Comparison of ENCODE assay signal across 9 cellular contexts in genomic region chr4:128468485-128468989, GRCh38.
DNase-seq lines count a peak whose midpoint lies in the region; ATAC-seq and TF ChIP-seq lines count a peak whose summit lies in the region.
"Had no signal": no experiment of that assay in that cellular context is flagged by ENCODE, and none has a peak within 500 bp of the region (broad histone marks: within the 10 kb centered on the region; RNA-seq: fewer than 3 reads in every experiment).

No MANE protein-coding gene starts in this region.

- H2AK5ac ChIP-seq in neuronal stem cell (ENCODE audit: low read depth, low read length), result no peak overlapping the region

- DNase-seq in AG10803 (ENCODE audit: low read depth) (peak; percentile 95), NCI-H2227 treated with DMSO at 0.1 percent for 48 hours (lab: John Stamatoyannopoulos, UW) (peak; percentile 38), erythroblast (lab: John Stamatoyannopoulos, UW) (peak; percentile 83 to 86), neuronal stem cell (ENCODE audit: low spot score) (no peak), T-helper 9 cell (no peak), SW480 (ENCODE audit: low spot score) (no peak)
- DNase-seq: activated naive CD8-positive, alpha-beta T cell treated with anti-CD3 and anti-CD28 coated beads for 36 hours had no signal

- H3K9me3 ChIP-seq in neuronal stem cell (replicated peaks in 1 of 2; ENCODE audit: control insufficient read depth in 2 of 2, insufficient read depth in 1 of 2, low read depth in 1 of 2, low read length in 2 of 2), result no peaks in the 10 kb centered on the region

- H3K4me1 ChIP-seq in neuronal stem cell (ENCODE audit: control insufficient read depth in 2 of 2, insufficient read depth in 1 of 2, low read depth in 1 of 2, low read length in 2 of 2), result no peaks in the 10 kb centered on the region

- ATAC-seq in GM18909 (IDR thresholded peaks at IDR 0.05; ENCODE audit: poor library complexity, unreplicated experiment) (no peak), GM18861 (IDR thresholded peaks at IDR 0.05; ENCODE audit: unreplicated experiment) (no peak)

- H3K4me3 ChIP-seq in AG10803 (ENCODE audit: low read length) (peak overlapping the region; percentile 6), neuronal stem cell (ENCODE audit: low read length in 2 of 2) (no peak overlapping the region)

- H3K9ac ChIP-seq in neuronal stem cell (ENCODE audit: low read depth, low read length, poor library complexity), result no peak overlapping the region

- H4K91ac ChIP-seq in neuronal stem cell (ENCODE audit: low read depth, low read length, poor library complexity), result no peak overlapping the region

- no peak overlapping the region for H2BK120ac ChIP-seq in neuronal stem cell (ENCODE audit: low read depth, low read length)

- no peak overlapping the region for H3K4me2 ChIP-seq in neuronal stem cell (ENCODE audit: insufficient read depth, low read length, poor library complexity, severe bottlenecking)

- H3K79me1 ChIP-seq in neuronal stem cell (ENCODE audit: low read depth, low read length), result no peaks in the 10 kb centered on the region

- no peaks in the 10 kb centered on the region for H3K27me3 ChIP-seq in neuronal stem cell (ENCODE audit: control insufficient read depth in 3 of 3, insufficient read depth in 3 of 3, low read depth in 1 of 3, low read length in 3 of 3)

- H4K8ac ChIP-seq in neuronal stem cell (ENCODE audit: low read depth, low read length), result no peak overlapping the region

- no peak for TF ChIP-seq CTCF in AG10803 (conservative IDR thresholded peaks at IDR 0.05; ENCODE audit: low read length)

- H2AFZ ChIP-seq in neuronal stem cell (ENCODE audit: low read length), result peak overlapping the region; percentile 15

- TF ChIP-seq POLR2A in erythroblast (IDR thresholded peaks at IDR 0.05; ENCODE audit: low read length), result peak; percentile 25

- no peak overlapping the region for H2BK12ac ChIP-seq in neuronal stem cell (ENCODE audit: low read length)

- no peak overlapping the region for H2BK15ac ChIP-seq in neuronal stem cell (ENCODE audit: low read length)

- H3K36me3 ChIP-seq in neuronal stem cell (replicated peaks in 1 of 2; ENCODE audit: control insufficient read depth in 2 of 2, insufficient read depth in 2 of 2, low read length in 2 of 2), result no peaks in the 10 kb centered on the region

- no peak overlapping the region for H3K23ac ChIP-seq in neuronal stem cell (ENCODE audit: low read depth, low read length, poor library complexity)

- H3K14ac ChIP-seq in neuronal stem cell (ENCODE audit: low read length), result no peak overlapping the region

- H3K18ac ChIP-seq in neuronal stem cell (ENCODE audit: low read length), result no peak overlapping the region

- WGBS in neuronal stem cell (ENCODE audit: extremely low coverage in 2 of 2, insufficient read length in 2 of 2, insufficient replicate concordance in 1 of 2), 2 donors, result no CpG with 5 or more reads among the region's 5 CpGs

- H2BK5ac ChIP-seq in neuronal stem cell (ENCODE audit: low read length), result no peak overlapping the region

- H3K4ac ChIP-seq in neuronal stem cell (ENCODE audit: low read length), result no peak overlapping the region

- H3K27ac ChIP-seq in neuronal stem cell (replicated peaks; ENCODE audit: low read length), result no peak overlapping the region

Comparison
In these comparisons a context has a peak if more than half of its experiments do, and no peak if none do; other contexts are left out.
1. DNase-seq: peak in AG10803 (single experiment), NCI-H2227 treated with DMSO at 0.1 percent for 48 hours (single experiment) and erythroblast (2 of 2); none in neuronal stem cell (single experiment), T-helper 9 cell (single experiment) and SW480 (single experiment).